Comparison of ENCODE assay signal across 28 cellular contexts in the genomic region with DNA sequence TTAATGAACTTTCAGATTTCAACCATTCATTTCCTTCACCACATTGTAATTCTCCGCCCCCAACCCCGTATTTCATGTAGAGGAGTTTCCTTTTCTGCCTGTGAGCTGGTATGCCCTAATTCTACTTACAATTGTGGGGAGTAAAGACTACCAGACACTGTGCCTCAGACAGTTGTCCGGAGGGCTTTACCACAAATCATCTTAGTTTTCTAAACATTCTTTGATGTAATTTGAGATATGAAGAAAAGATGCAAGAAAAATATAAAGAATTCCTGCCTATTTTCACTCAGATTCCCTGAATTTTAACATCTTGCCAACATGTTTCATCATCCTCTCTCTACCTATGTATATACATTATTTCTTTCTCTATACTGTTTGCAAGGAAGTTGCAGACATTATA.
"Had no signal": no experiment of that assay in that cellular context is flagged by ENCODE, and none has a peak within 500 bp of the region (broad histone marks: within the 10 kb centered on the region; RNA-seq: fewer than 3 reads in every experiment).

No MANE protein-coding gene starts in this region.

- H3K4me3 ChIP-seq: body of pancreas, cardiac muscle cell, heart right ventricle, left lung, lower lobe of right lung, neural progenitor cell, tibial nerve had no signal

- H3K4me3 Mint-ChIP-seq: activated CD4-positive, alpha-beta memory T cell treated with anti-CD3 and anti-CD28 coated beads, Interleukin-2, amount 10 ng/mL, durations not matched to agents 7 days and 5 days; activated CD4-positive, alpha-beta T cell treated with anti-CD3 and anti-CD28 coated beads, Interleukin-2, amount 10 ng/mL, durations not matched to agents 24 days and 14 days; activated naive CD8-positive, alpha-beta T cell treated with anti-CD3 and anti-CD28 coated beads, Interleukin-2, amount 50 U/mL, for 24 hours; activated T-cell treated with anti-CD3 and anti-CD28 coated beads, Interleukin-2, amount 50 U/mL, for 24 hours; natural killer cell; neural progenitor cell had no signal

- H3K4me1 ChIP-seq: body of pancreas, foreskin keratinocyte, heart right ventricle, left lung, lower lobe of right lung, neural progenitor cell, tibial nerve had no signal

- H3K9ac ChIP-seq: neural progenitor cell had no signal

- H3K4me2 ChIP-seq: neural progenitor cell had no signal

- ATAC-seq: activated naive CD8-positive, alpha-beta T cell treated with anti-CD3 and anti-CD28 coated beads, Interleukin-2, amount 50 U/mL, for 24 hours; body of pancreas; foreskin keratinocyte; heart right ventricle; left lung; lower lobe of right lung; natural killer cell; right cardiac atrium had no signal

- H3K27me3 ChIP-seq: body of pancreas, foreskin keratinocyte, left lung, neural progenitor cell, tibial nerve had no signal

- H3K36me3 ChIP-seq: cardiac muscle cell, heart right ventricle, left lung, lower lobe of right lung, neural progenitor cell, tibial nerve had no signal

- H3K4me1 Mint-ChIP-seq: activated CD4-positive, alpha-beta memory T cell treated with anti-CD3 and anti-CD28 coated beads, Interleukin-2, amount 10 ng/mL, durations not matched to agents 7 days and 5 days; activated naive CD8-positive, alpha-beta T cell treated with anti-CD3 and anti-CD28 coated beads, Interleukin-2, amount 50 U/mL, for 24 hours; natural killer cell; neural progenitor cell had no signal

- H3K36me3 Mint-ChIP-seq: natural killer cell, neural progenitor cell had no signal

- H3K9me3 Mint-ChIP-seq: activated T-cell treated with anti-CD3 and anti-CD28 coated beads, Interleukin-2, amount 50 U/mL, for 24 hours; neural progenitor cell had no signal

- H2AFZ ChIP-seq: neural progenitor cell had no signal

- DNase-seq: activated CD4-positive, alpha-beta memory T cell treated with anti-CD3 and anti-CD28 coated beads, Interleukin-2, amount 10 ng/mL, durations not matched to agents 7 days and 5 days; activated CD4-positive, alpha-beta T cell treated with anti-CD3 and anti-CD28 coated beads, Interleukin-2, amount 10 ng/mL, durations not matched to agents 24 days and 14 days; activated CD4-positive, CD25-positive, alpha-beta regulatory T cell treated with anti-CD3 and anti-CD28 coated beads, Interleukin-2, amount 50 U/mL, for 72 hours; activated CD8-positive, alpha-beta memory T cell treated with anti-CD3 and anti-CD28 coated beads, Interleukin-2, amount 50 U/mL, for 48 hours; activated gamma-delta T cell; activated naive CD4-positive, alpha-beta T cell treated with anti-CD3 and anti-CD28 coated beads, Interleukin-2, amount 50 U/mL, for 16 hours; activated naive CD8-positive, alpha-beta T cell treated with anti-CD3 and anti-CD28 coated beads, Interleukin-2, amount 50 U/mL, for 24 hours; activated T-cell treated with anti-CD3 and anti-CD28 coated beads, Interleukin-2, amount 50 U/mL, for 24 hours; anterior cingulate cortex; body of pancreas; cerebellar nuclear complex; cortex of kidney; foreskin keratinocyte; heart right ventricle; kidney glomerular epithelial cell; left lung; lower lobe of right lung; mesenchymal stem cell; natural killer cell; posterior cingulate gyrus; right cardiac atrium; stimulated activated CD4-positive, alpha-beta T cell treated with anti-CD3 and anti-CD28 coated beads, Interleukin-15, amount 100 ng/mL, for 24 hours; stimulated activated CD4-positive, alpha-beta T cell treated with anti-CD3 and anti-CD28 coated beads, Interleukin-2, amount 100 ng/mL, for 24 hours; stimulated activated naive CD4-positive, alpha-beta T cell treated with Interleukin-2 at 50 U/mL for 16 hours; T-helper 2 cell had no signal

- H3K27ac Mint-ChIP-seq: activated CD4-positive, alpha-beta memory T cell treated with anti-CD3 and anti-CD28 coated beads, Interleukin-2, amount 10 ng/mL, durations not matched to agents 7 days and 5 days; activated CD4-positive, alpha-beta T cell treated with anti-CD3 and anti-CD28 coated beads, Interleukin-2, amount 10 ng/mL, durations not matched to agents 24 days and 14 days; activated naive CD8-positive, alpha-beta T cell treated with anti-CD3 and anti-CD28 coated beads, Interleukin-2, amount 50 U/mL, for 24 hours; activated T-cell treated with anti-CD3 and anti-CD28 coated beads, Interleukin-2, amount 50 U/mL, for 24 hours; natural killer cell; neural progenitor cell had no signal

- H3K27ac ChIP-seq: body of pancreas, cardiac muscle cell, foreskin keratinocyte, heart right ventricle, left lung, lower lobe of right lung, neural progenitor cell, tibial nerve had no signal

- H3K9me3 ChIP-seq: body of pancreas, left lung, lower lobe of right lung had no signal
